In the genomic region with DNA sequence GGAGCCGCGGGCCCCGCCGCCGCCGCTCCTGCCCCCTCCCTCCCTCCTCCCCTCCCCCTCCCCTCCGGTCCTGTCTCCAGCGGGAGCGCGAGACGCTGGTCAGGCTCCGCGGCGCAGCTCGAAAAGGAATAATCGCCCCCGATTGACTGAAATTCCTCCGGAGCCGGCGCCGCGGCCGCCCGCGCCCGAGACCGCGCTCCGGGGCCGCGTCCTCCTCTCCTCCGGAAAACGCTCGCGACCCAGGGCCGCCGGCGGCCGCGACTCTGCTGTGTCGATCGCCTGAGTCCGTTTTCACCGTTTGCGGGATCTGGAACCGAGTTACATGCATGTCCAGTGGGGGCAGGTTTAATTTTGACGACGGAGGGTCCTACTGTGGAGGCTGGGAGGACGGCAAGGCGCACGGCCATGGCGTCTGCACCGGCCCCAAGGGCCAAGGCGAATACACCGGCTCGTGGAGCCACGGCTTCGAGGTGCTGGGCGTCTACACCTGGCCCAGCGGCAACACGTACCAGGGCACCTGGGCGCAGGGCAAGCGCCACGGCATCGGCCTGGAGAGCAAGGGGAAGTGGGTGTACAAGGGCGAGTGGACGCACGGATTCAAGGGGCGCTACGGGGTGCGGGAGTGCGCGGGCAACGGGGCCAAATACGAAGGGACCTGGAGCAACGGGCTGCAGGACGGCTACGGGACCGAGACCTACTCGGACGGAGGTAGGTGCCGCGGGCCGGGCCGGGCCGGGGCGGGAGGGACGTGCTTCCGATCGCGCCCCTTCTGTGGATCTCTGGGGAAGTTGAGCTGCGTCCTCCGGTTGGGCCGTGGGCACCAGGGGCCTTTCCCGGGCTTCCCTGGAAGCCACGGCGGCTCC, we compare ENCODE assay signal across 9 cellular contexts. TPM values are rescaled to one million over a fixed set of nuclear protein-coding genes. Genes with fewer than 3 reads are reported as not detected.
DNase-seq lines count a peak whose midpoint lies in the region; ATAC-seq and TF ChIP-seq lines count a peak whose summit lies in the region.
"Had no signal": no experiment of that assay in that cellular context is flagged by ENCODE, and none has a peak within 500 bp of the region (broad histone marks: within the 10 kb centered on the region; RNA-seq: fewer than 3 reads in every experiment).

No MANE protein-coding gene starts in this region.

- peak overlapping the region; percentile 72 for H2AFZ ChIP-seq in neural progenitor cell (replicated peaks)

- H3K27me3 Mint-ChIP-seq in chondrocyte (ENCODE audit: low read depth) (peaks cover 79% of the 10 kb centered on the region), neural progenitor cell (ENCODE audit: insufficient read depth, low read depth) (peaks cover 60% of the 10 kb centered on the region)

- CTCF ChIA-PET in HEK293T (lab: Yijun Ruan, JAX) = no interaction called here

- H3K4me1 Mint-ChIP-seq in chondrocyte (ENCODE audit: low read depth) = peaks cover 17% of the 10 kb centered on the region
- H3K4me1 Mint-ChIP-seq in neural progenitor cell = peaks cover 12% of the 10 kb centered on the region

- no peaks in the 10 kb centered on the region for H3K36me3 ChIP-seq in neural progenitor cell

- no peak for TF ChIP-seq CTCF in chondrocyte (IDR thresholded peaks at IDR 0.05)
- TF ChIP-seq CTCF in neural progenitor cell (IDR thresholded peaks at IDR 0.05) = no peak

- H3K27ac Mint-ChIP-seq in chondrocyte (ENCODE audit: unreplicated experiment) (no peak overlapping the region), neural progenitor cell (no peak overlapping the region)

- peaks cover 19% of the 10 kb centered on the region for H3K79me2 ChIP-seq in neural progenitor cell (ENCODE audit: low read depth)

- no peak overlapping the region for H3K9ac ChIP-seq in neural progenitor cell

- H3K9me3 Mint-ChIP-seq in chondrocyte (ENCODE audit: low read depth) (peaks cover 4% of the 10 kb centered on the region), neural progenitor cell (no peaks in the 10 kb centered on the region)

- peak overlapping the region; percentile 100 for H3K4me3 ChIP-seq in neural progenitor cell
- H3K4me3 ChIP-seq: mucosa of descending colon had no signal

- intact Hi-C loops in posterior vena cava (cut with DNase I) = no loop called here

- H4K20me1 ChIP-seq in neural progenitor cell (ENCODE audit: low read depth) = peaks cover 52% of the 10 kb centered on the region

- H3K36me3 Mint-ChIP-seq in chondrocyte (ENCODE audit: low read depth) = peaks cover 1% of the 10 kb centered on the region
- no peaks in the 10 kb centered on the region for H3K36me3 Mint-ChIP-seq in neural progenitor cell

- H3K4me2 ChIP-seq in neural progenitor cell = peak overlapping the region; percentile 96

- peak overlapping the region; percentile 65 for H3K4me3 Mint-ChIP-seq in chondrocyte (ENCODE audit: unreplicated experiment)
- H3K4me3 Mint-ChIP-seq in neural progenitor cell = peak overlapping the region; percentile 89

- no peaks in the 10 kb centered on the region for H3K9me3 ChIP-seq in neural progenitor cell (ENCODE audit: low read depth)
- H3K9me3 ChIP-seq: mucosa of descending colon had no signal

- DNase-seq in NCI-H1417 (lab: John Stamatoyannopoulos, UW) (peak in 2 of 3 experiments; percentile 48 to 60), NCI-H1417 treated with DMSO at 0.1 percent for 48 hours (lab: John Stamatoyannopoulos, UW) (no peak), HEK293T (ENCODE audit: extremely low spot score) (peak; percentile 60), chondrocyte (ENCODE audit: low spot score) (no peak), neural progenitor cell (ENCODE audit: low spot score) (peak; percentile 87), posterior vena cava (ENCODE audit: low spot score) (no peak)
- DNase-seq in central memory CD4-positive, alpha-beta T cell = no peak

- H3K27ac ChIP-seq in neural progenitor cell = no peak overlapping the region

- no peak for ATAC-seq in HG02588 (IDR thresholded peaks at IDR 0.05; ENCODE audit: unreplicated experiment)
- ATAC-seq: mucosa of descending colon had no signal

- H3K27me3 ChIP-seq in neural progenitor cell = peaks cover 60% of the 10 kb centered on the region

- H3F3A ChIP-seq in neural progenitor cell (ENCODE audit: low read depth) = peaks cover 32% of the 10 kb centered on the region

- POLR2A ChIA-PET in HEK293T (lab: Yijun Ruan, JAX) = interaction anchor here (1.0 kb wide), 1 partner anchor 57 kb away, joined by 3 read pairs; no protein-coding TSS in a partner anchor

- peaks cover 8% of the 10 kb centered on the region for H3K4me1 ChIP-seq in neural progenitor cell

TF ChIP-seq in HEK293T, 16 proteins besides CTCF, POLR2A, EP300 and RAD21:
- TF ChIP-seq L3MBTL2 (conservative IDR thresholded peaks at IDR 0.05) (peak; percentile 49; the same call in 1 of the 2 replicates), BHLHE40 (IDR thresholded peaks at IDR 0.05; ENCODE audit: borderline replicate concordance) (no peak)

RNA-seq across cellular contexts. Expression of a gene that starts 0.7 kb away (rescaled TPM):
- 1.1 to 1.9 TPM (median 1.2 TPM) in 3 replicates for total RNA-seq in chondrocyte
- 7.1 and 19.4 TPM in 2 replicates for total RNA-seq in neural progenitor cell (ENCODE audit: low replicate concordance)
- 1 to 10 TPM; 1.4 to 1.8 TPM for total RNA-seq in posterior vena cava

Comparison
In these comparisons a context has a peak if more than half of its experiments do, and no peak if none do; other contexts are left out.
1. DNase-seq: peak in NCI-H1417 (2 of 3), HEK293T (single experiment) and neural progenitor cell (single experiment); none in NCI-H1417 treated with DMSO at 0.1 percent for 48 hours (single experiment), chondrocyte (single experiment), posterior vena cava (single experiment) and central memory CD4-positive, alpha-beta T cell (single experiment).